Comparison of ENCODE assay signal across 2 cellular contexts in genomic region chr6:141701732-141702131, GRCh38.
TF ChIP-seq lines count a peak whose summit lies in the region.

No MANE protein-coding gene starts in this region.

TF ChIP-seq in HepG2, 621 proteins besides CTCF, POLR2A, EP300 and RAD21:
- TF ChIP-seq ZNF503 (CRISPR knock-in tag; IDR thresholded peaks at IDR 0.05) (no peak), TFE3 (CRISPR knock-in tag; IDR thresholded peaks at IDR 0.05) (no peak), MAFK (conservative IDR thresholded peaks at IDR 0.05 in 1 of 2, IDR thresholded peaks at IDR 0.05 in 1 of 2; ENCODE audit: low read length in 2 of 2) (peak; percentile 56 to 80; a peak in 3 of 4 replicates), MAFF (IDR thresholded peaks at IDR 0.05; ENCODE audit: low read depth, low read length) (peak; percentile 73)

TF ChIP-seq in GM23338, 12 proteins besides CTCF, POLR2A, EP300 and RAD21:
- TF ChIP-seq ZNF462 (CRISPR knock-in tag; IDR thresholded peaks at IDR 0.05) (no peak), EZH2phosphoT487 (IDR thresholded peaks at IDR 0.05; ENCODE audit: unreplicated experiment) (no peak), STAT1 (IDR thresholded peaks at IDR 0.05; ENCODE audit: unreplicated experiment) (no peak), ZNF114 (CRISPR knock-in tag; IDR thresholded peaks at IDR 0.05) (no peak), ETS1 (IDR thresholded peaks at IDR 0.05) (no peak), REST (IDR thresholded peaks at IDR 0.05; ENCODE audit: unreplicated experiment) (no peak), ZNF331 (CRISPR knock-in tag; IDR thresholded peaks at IDR 0.05; ENCODE audit: low read depth) (no peak), EZH2 (IDR thresholded peaks at IDR 0.05; ENCODE audit: low read depth, unreplicated experiment) (no peak), JUNB (IDR thresholded peaks at IDR 0.05; ENCODE audit: unreplicated experiment) (no peak), NANOG (IDR thresholded peaks at IDR 0.05; ENCODE audit: borderline replicate concordance) (no peak)
TF ChIP-seq in GM23338: peak in this region for 0.
